In genomic region chr11:31793264-31793663, GRCh38 we compare ENCODE assay signal across 9 cellular contexts. TPM values are rescaled to one million over a fixed set of nuclear protein-coding genes. Genes with fewer than 3 reads are reported as not detected.
"Had no signal": no experiment of that assay in that cellular context is flagged by ENCODE, and none has a peak within 500 bp of the region (broad histone marks: within the 10 kb centered on the region; RNA-seq: fewer than 3 reads in every experiment).

No MANE protein-coding gene starts in this region.

- H3K9me3 Mint-ChIP-seq: HFFc6 had no signal

- H3K9me3 ChIP-seq: HAP-1 had no signal

- DNase-seq: GM23248, GOT3, H7, HFFc6, IMR-90 had no signal

- H3K27ac ChIP-seq: GM23248 had no signal

- H3K4me3 Mint-ChIP-seq: HFFc6 had no signal

- H3K27ac Mint-ChIP-seq: HFFc6 had no signal

- ATAC-seq: HCT116, K562 had no signal

- H3K9ac ChIP-seq: GM23248 had no signal

- H3K36me3 ChIP-seq: HAP-1 had no signal

- H2AFZ ChIP-seq: GM23248 had no signal

- H3K4me3 ChIP-seq: GM23248, HAP-1, K562 had no signal

- H3K4me1 ChIP-seq: HAP-1 had no signal

RNA-seq across cellular contexts. Expression of gene PAX6, which starts 17.9 kb away (rescaled TPM):
- total RNA-seq: GM23248, HT-29, IMR-90 had no signal
- polyA plus RNA-seq: IMR-90 had no signal
